In genomic region chrX:106999002-106999975, GRCh38 we compare ENCODE assay signal across 7 cellular contexts. TPM values are rescaled to one million over a fixed set of nuclear protein-coding genes. Genes with fewer than 3 reads are reported as not detected.
DNase-seq lines count a peak whose midpoint lies in the region; ATAC-seq and TF ChIP-seq lines count a peak whose summit lies in the region.

No MANE protein-coding gene starts in this region.

- DNase-seq in NCI-H2171 treated with DMSO at 0.1 percent for 48 hours (lab: John Stamatoyannopoulos, UW): peak; percentile 25
- DNase-seq in activated CD4-positive, alpha-beta T cell treated with anti-CD3 and anti-CD28 coated beads, Interleukin-2, amount 50 U/mL, for 24 hours (ENCODE audit: low read depth in 1 of 2, low spot score in 1 of 2): peak; percentile 3 to 15
- peak; percentile 56 for DNase-seq in ecto neural progenitor cell (ENCODE audit: low spot score)
- DNase-seq in lung (ENCODE audit: low spot score): peak; percentile 43
- peak; percentile 16 to 19 (median 19) for DNase-seq in stimulated activated CD4-positive, alpha-beta T cell treated with anti-CD3 and anti-CD28 coated beads, TNF-alpha, amount 100 ng/mL, for 4 hours (ENCODE audit: low read depth in 3 of 3)

- H3K4me1 ChIP-seq in lung (ENCODE audit: control insufficient read depth in 2 of 2, insufficient read depth in 2 of 2, low read length in 2 of 2): peaks cover 0 to 2% of the 10 kb centered on the region in 2 donors

- ATAC-seq in GM18498 (IDR thresholded peaks at IDR 0.05; ENCODE audit: unreplicated experiment) (peak; percentile 48), HG02884 (IDR thresholded peaks at IDR 0.05; ENCODE audit: unreplicated experiment) (peak; percentile 38), lung (ENCODE audit: insufficient read depth, low FRiP score) (peak; percentile 68)

- peak overlapping the region; percentile 61 for H3K4me3 ChIP-seq in lung

- TF ChIP-seq CTCF in lung (IDR thresholded peaks at IDR 0.05; ENCODE audit: control extremely low read depth, extremely low read depth): peak; percentile 28

- H3K36me3 ChIP-seq in lung (ENCODE audit: control insufficient read depth in 2 of 2, insufficient read depth in 2 of 2, low read length in 2 of 2): no peaks in the 10 kb centered on the region

- no peaks in the 10 kb centered on the region for H3K9me3 ChIP-seq in lung (ENCODE audit: control insufficient read depth in 2 of 2, insufficient read depth in 1 of 2, low read length in 1 of 2)

- peak overlapping the region; percentile 40 to 71 for H3K27ac ChIP-seq in lung (ENCODE audit: low read depth in 1 of 2, low read length in 1 of 2)

- WGBS in lung, 2 donors: 1 to 31% methylated on average over 45 to 88 of the region's 88 CpGs

- H3K27me3 ChIP-seq in lung (ENCODE audit: control insufficient read depth, insufficient read depth): no peaks in the 10 kb centered on the region

RNA-seq across cellular contexts. Expression of gene MORC4, which starts 0.7 kb away (rescaled TPM):
- total RNA-seq in lung: 10 to 100 TPM; 12.4 to 25.3 TPM
- 10 to 100 TPM in 1 of 2 donors, 1 to 10 TPM in 1; 4.5 to 10.9 TPM for polyA plus RNA-seq in lung

Comparison
In these comparisons a context has a peak if more than half of its experiments do, and no peak if none do; other contexts are left out.
1. Peak in every context shown above with its lines: DNase-seq, ATAC-seq, H3K4me3 ChIP-seq and H3K27ac ChIP-seq.